9 cellular contexts compared by ENCODE assay signal in the genomic region with DNA sequence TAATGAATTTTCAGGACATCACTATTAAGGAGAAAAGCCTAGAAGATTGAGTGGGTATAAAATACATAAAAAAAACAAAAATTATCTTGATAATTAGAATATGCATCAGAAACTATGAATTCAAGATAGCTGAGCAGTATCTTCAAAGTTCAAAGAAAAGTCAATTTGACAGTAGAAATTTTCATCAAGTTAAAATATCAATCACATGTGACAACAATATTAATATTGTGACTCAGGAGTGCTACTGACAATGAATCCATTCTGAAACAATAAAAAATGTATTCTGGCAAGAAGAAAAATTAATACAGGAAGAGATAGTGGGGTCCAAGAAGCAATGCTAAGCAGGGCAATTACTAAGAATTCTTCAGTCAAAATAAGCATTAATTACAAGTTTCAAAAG.
"Had no signal": no experiment of that assay in that cellular context is flagged by ENCODE, and none has a peak within 500 bp of the region (broad histone marks: within the 10 kb centered on the region; RNA-seq: fewer than 3 reads in every experiment).

No MANE protein-coding gene starts in this region.

- H3K27ac Mint-ChIP-seq: GM23338 had no signal

- H3K4me2 ChIP-seq: GM23338 had no signal

- ATAC-seq: GM23338, K562 had no signal

- H2AFZ ChIP-seq: GM23338 had no signal

- FAIRE-seq: H1, H54, HTR-8/SVneo, K562 had no signal

- H3K4me3 ChIP-seq: GM23338, K562 had no signal

- DNase-seq: H9, HCEC 1CT, IMR-90, KG1 had no signal

- H3K4me3 Mint-ChIP-seq: GM23338, H9 had no signal
